In the genomic region with DNA sequence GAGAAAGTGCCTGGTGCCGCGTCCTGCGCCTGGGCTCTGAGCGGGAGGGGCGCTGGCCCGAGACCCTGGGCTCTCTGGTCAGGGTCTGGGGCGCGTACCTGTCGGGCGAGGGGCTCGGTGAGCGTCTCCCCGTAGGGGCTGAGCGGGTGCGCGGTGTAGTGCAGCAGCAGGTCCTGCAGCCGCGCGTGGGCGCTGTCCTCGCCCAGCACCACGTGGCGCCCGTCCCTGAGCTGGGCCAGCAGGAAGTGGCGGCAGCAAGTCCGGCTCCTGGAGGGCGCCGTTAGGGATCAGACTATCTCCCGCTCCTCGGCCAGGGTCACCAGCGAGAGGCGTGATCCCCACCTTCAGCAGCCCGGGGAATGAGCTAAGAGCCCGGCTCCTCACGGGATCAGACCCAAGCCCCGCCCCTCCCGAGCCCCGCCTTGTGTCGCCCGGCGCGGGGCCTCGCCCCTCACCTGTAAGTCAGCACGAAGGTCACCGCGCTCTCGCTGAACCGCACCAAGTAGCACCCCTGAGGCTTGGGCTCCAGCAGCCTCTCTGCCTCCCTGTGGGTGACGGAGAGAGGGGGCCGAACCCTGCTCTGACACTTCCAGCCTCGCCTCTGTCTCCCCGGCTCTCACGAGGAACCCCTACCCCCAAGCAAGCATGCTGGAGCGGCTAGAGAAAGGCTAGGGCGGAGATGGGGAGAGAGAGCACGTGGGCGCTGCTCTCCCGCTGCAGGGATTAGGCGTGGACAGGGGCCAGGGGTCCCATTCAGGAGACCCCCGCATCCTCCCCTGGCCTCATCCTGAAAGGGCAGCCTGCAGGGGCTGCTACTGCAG, we compare ENCODE assay signal across 8 cellular contexts. TPM values are rescaled to one million over a fixed set of nuclear protein-coding genes. Genes with fewer than 3 reads are reported as not detected.
DNase-seq lines count a peak whose midpoint lies in the region; TF ChIP-seq lines count a peak whose summit lies in the region.

No MANE protein-coding gene starts in this region.

- no peaks in the 10 kb centered on the region for H3K9me2 ChIP-seq in GM23248 (ENCODE audit: insufficient read depth)

- peak overlapping the region; percentile 35; the same call in 1 of the 2 replicates for H3K4me3 ChIP-seq in AG10803 (ENCODE audit: low read length)
- peak overlapping the region; percentile 55 for H3K4me3 ChIP-seq in GM23248

- H3K9me3 ChIP-seq in GM23248 (ENCODE audit: low read depth), result no peaks in the 10 kb centered on the region

- H3K27ac Mint-ChIP-seq in type B pancreatic cell, result peak overlapping the region; percentile 62

- no peaks in the 10 kb centered on the region; the same call in 1 of the 2 replicates for H3F3A ChIP-seq in GM23248 (ENCODE audit: insufficient read depth)

- WGBS in GM23248 (ENCODE audit: low coverage in 1 of 2, low lambda C conversion rate in 2 of 2, missing lambda C conversion rate in 2 of 2), 2 experiments, result 14% methylated on average over 57 to 59 of the region's 60 CpGs

- in situ Hi-C loops in GM23248 (cut with MboI), result no loop called here

- H3K27ac ChIP-seq in GM23248, result no peak overlapping the region
- H3K27ac ChIP-seq in RWPE1, result peak overlapping the region; percentile 69

- H2AFZ ChIP-seq in GM23248, result peak overlapping the region; percentile 80

- TF ChIP-seq CTCF in AG10803 (conservative IDR thresholded peaks at IDR 0.05; ENCODE audit: low read length) (peak; percentile 54), RWPE1 (conservative IDR thresholded peaks at IDR 0.05; ENCODE audit: low read depth) (peak; percentile 81), type B pancreatic cell (conservative IDR thresholded peaks at IDR 0.05) (peak; percentile 70)

- peak; percentile 47 for DNase-seq in AG10803 (ENCODE audit: low read depth)
- DNase-seq in GM23248, result peak; percentile 82
- peak; percentile 48 for DNase-seq in RWPE1 (ENCODE audit: low spot score)
- peak; percentile 78 for DNase-seq in activated naive CD4-positive, alpha-beta T cell treated with anti-CD3 and anti-CD28 coated beads, Interleukin-2, amount 50 U/mL, for 16 hours
- DNase-seq in cardiac septum (ENCODE audit: low spot score), result peak; percentile 85
- DNase-seq in posterior cingulate gyrus, result peak in 9 of 10 donors; percentile 46 to 95 (median 62)
- no peak for DNase-seq in type B pancreatic cell (ENCODE audit: extremely low spot score, unreplicated experiment)
- DNase-seq in 8988T, result no peak

- no peaks in the 10 kb centered on the region for H4K20me1 ChIP-seq in GM23248 (ENCODE audit: insufficient read depth)

- CTCF ChIA-PET in RWPE1 (lab: Yijun Ruan, JAX), result interaction anchor here (0.6 to 1.0 kb wide), 10 partner anchors 11 to 238 kb away, joined by 3 to 5 read pairs (median 3); a partner anchor contains a TSS

- peaks cover 33% of the 10 kb centered on the region for H3K4me1 ChIP-seq in GM23248 (ENCODE audit: insufficient read depth)

- no peaks in the 10 kb centered on the region for H3K9me3 Mint-ChIP-seq in type B pancreatic cell

- peak overlapping the region; percentile 57 for H3K9ac ChIP-seq in GM23248

- intact Hi-C loops in cardiac septum (cut with DNase I) (no loop called here), posterior cingulate gyrus (cut with DNase I) (no loop called here)

- H3K36me3 Mint-ChIP-seq in type B pancreatic cell, result no peaks in the 10 kb centered on the region

- no peaks in the 10 kb centered on the region for H3K36me3 ChIP-seq in GM23248 (ENCODE audit: low read depth)

- H3K4me2 ChIP-seq in GM23248 (ENCODE audit: unreplicated experiment), result peak overlapping the region; percentile 72

- POLR2A ChIA-PET in RWPE1 (lab: Yijun Ruan, JAX; ENCODE audit: low non-redundant PET), result interaction anchor here (0.6 to 0.9 kb wide), 2 partner anchors 46 to 62 kb away, joined by 3 read pairs; a partner anchor contains a TSS

- H3K79me2 ChIP-seq in GM23248 (ENCODE audit: insufficient read depth), result no peaks in the 10 kb centered on the region

- peak overlapping the region; percentile 78 for H3K4me3 Mint-ChIP-seq in type B pancreatic cell

- peaks cover 46% of the 10 kb centered on the region for H3K27me3 Mint-ChIP-seq in type B pancreatic cell

- H3K27me3 ChIP-seq in GM23248 (replicated peaks; ENCODE audit: insufficient read depth), result no peaks in the 10 kb centered on the region

- peaks cover 25% of the 10 kb centered on the region for H3K4me1 Mint-ChIP-seq in type B pancreatic cell (ENCODE audit: unreplicated experiment)

RNA-seq across cellular contexts. Expression of a gene that starts 2.7 kb away (rescaled TPM):
- total RNA-seq in GM23248 (2014; rRNA removed; shearing (Covaris generic)), result not detected in 2 replicates
- polyA plus RNA-seq in GM23248 (2016; fragmentation: Nextera tagmentation; extraction: Ambion mirVana), result 0.43 and 0.96 TPM in 2 replicates
- total RNA-seq in cardiac septum (1.4 TPM), type B pancreatic cell (ENCODE audit: low replicate concordance) (0.48 and 2.2 TPM in 2 replicates)

RNA-seq across cellular contexts. Expression of a gene that starts 45.0 kb away (rescaled TPM):
- total RNA-seq in GM23248 (2014; rRNA removed; shearing (Covaris generic)), result not detected in 2 replicates
- polyA plus RNA-seq in GM23248 (2016; fragmentation: Nextera tagmentation; extraction: Ambion mirVana), result 0.09 TPM in 1 of 2 replicates, not detected in the other
- total RNA-seq in cardiac septum (0.24 TPM), type B pancreatic cell (ENCODE audit: low replicate concordance) (1.7 TPM in 1 of 2 replicates, not detected in the other)

RNA-seq across cellular contexts. Expression of a gene that starts 46.6 kb away (rescaled TPM):
- total RNA-seq in GM23248 (2014; rRNA removed; shearing (Covaris generic)), result 32.4 and 43.6 TPM in 2 replicates
- polyA plus RNA-seq in GM23248 (2016; fragmentation: Nextera tagmentation; extraction: Ambion mirVana), result 57.0 and 62.4 TPM in 2 replicates
- total RNA-seq in cardiac septum (44.5 TPM), type B pancreatic cell (ENCODE audit: low replicate concordance) (79.1 and 81.8 TPM in 2 replicates)

RNA-seq across cellular contexts. Expression of a gene that starts 46.7 kb away (rescaled TPM):
- total RNA-seq in GM23248 (2014; rRNA removed; shearing (Covaris generic)), result 0.11 TPM in 1 of 2 replicates, not detected in the other
- polyA plus RNA-seq in GM23248 (2016; fragmentation: Nextera tagmentation; extraction: Ambion mirVana), result 0.08 and 0.09 TPM in 2 replicates
- total RNA-seq in cardiac septum (1.4 TPM), type B pancreatic cell (ENCODE audit: low replicate concordance) (0.12 and 6.6 TPM in 2 replicates)

Comparison
In these comparisons a context has a peak if more than half of its experiments do, and no peak if none do; other contexts are left out.
1. DNase-seq: peak in AG10803 (single experiment), GM23248 (single experiment), RWPE1 (single experiment), activated naive CD4-positive, alpha-beta T cell treated with anti-CD3 and anti-CD28 coated beads, Interleukin-2, amount 50 U/mL, for 16 hours (single experiment), cardiac septum (single experiment) and posterior cingulate gyrus (9 of 10); none in type B pancreatic cell (single experiment) and 8988T (single experiment).
2. Peak in every context shown above with its lines, with median percentiles within 50 percentile points of each other: CTCF ChIP-seq.